ENCODE assay signal across 25 cellular contexts in the genomic region with DNA sequence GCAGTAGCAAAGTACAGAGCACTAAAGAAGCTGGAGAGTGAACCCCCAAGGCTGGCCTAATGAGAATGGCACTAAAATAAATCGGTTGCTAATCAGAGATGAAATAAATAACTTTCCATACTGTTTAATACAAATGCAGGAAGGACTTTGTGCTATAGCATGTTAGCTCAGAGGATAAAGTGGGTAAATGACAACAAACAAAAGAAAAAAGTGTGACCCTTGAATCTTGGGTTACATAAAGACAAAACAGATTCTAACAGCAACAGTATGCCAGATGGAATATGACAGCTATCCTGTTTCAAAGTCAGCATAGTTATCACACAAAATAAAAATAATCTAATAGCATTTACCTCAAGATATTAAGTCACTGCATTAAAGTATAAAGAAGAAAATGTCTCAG.
A peak's percentile ranks its signal among the peaks of the same experiment; 100 is the strongest.
DNase-seq lines count a peak whose midpoint lies in the region; ATAC-seq, FAIRE-seq and TF ChIP-seq lines count a peak whose summit lies in the region.
"Had no signal": no experiment of that assay in that cellular context is flagged by ENCODE, and none has a peak within 500 bp of the region (broad histone marks: within the 10 kb centered on the region; RNA-seq: fewer than 3 reads in every experiment).

No MANE protein-coding gene starts in this region.

- ATAC-seq in HepG2 (peak; percentile 73), right lobe of liver (no peak)

- peak overlapping the region; percentile 49 for H3K4me2 ChIP-seq in HepG2 (ENCODE audit: low read depth, low read length)
- peak overlapping the region; percentile 17 for H3K4me2 ChIP-seq in hepatocyte
- H3K4me2 ChIP-seq: BLaER1 had no signal

- H3K27ac ChIP-seq in HepG2 (ENCODE audit: extremely low read length, insufficient read depth, low read length) (no peak overlapping the region), right lobe of liver (no peak overlapping the region), hepatocyte (peak overlapping the region; percentile 3)
- H3K27ac ChIP-seq: BLaER1 had no signal

- TF ChIP-seq EP300 in HepG2 (IDR thresholded peaks at IDR 0.05; ENCODE audit: low read depth in 2 of 2, low read length in 2 of 2) (no peak; a peak in 1 of 4 replicates), HepG2 (CRISPR knock-in tag; IDR thresholded peaks at IDR 0.05; ENCODE audit: borderline replicate concordance) (no peak)

- no TSS peak for BruUV-seq in HepG2 (replicated peaks; lab: Mats Ljungman, UMichigan)

- H2AFZ ChIP-seq in HepG2 (ENCODE audit: low read length), result no peak overlapping the region
- H2AFZ ChIP-seq in hepatocyte, result no peak overlapping the region

- CTCF ChIA-PET in HepG2 (lab: Yijun Ruan, JAX; ENCODE audit: low intra/inter-chr PET ratio, low total read pairs), result no interaction called here

- H3K4me3 ChIP-seq in HepG2 (replicated peaks in 1 of 3; ENCODE audit: insufficient read depth in 1 of 3, low read depth in 2 of 3, low read length in 3 of 3) (no peak overlapping the region), right lobe of liver (no peak overlapping the region), hepatocyte (no peak overlapping the region)
- H3K4me3 ChIP-seq: BLaER1 had no signal

- H3K36me3 Mint-ChIP-seq in HFFc6 (ENCODE audit: low read depth), result no peaks in the 10 kb centered on the region
- H3K36me3 Mint-ChIP-seq: CD14-positive monocyte; CD4-positive, alpha-beta memory T cell; CD4-positive, CD25-positive, alpha-beta regulatory T cell; CD8-positive, alpha-beta memory T cell had no signal

- H3K9me2 ChIP-seq in hepatocyte (replicated peaks; ENCODE audit: insufficient read depth), result no peaks in the 10 kb centered on the region

- peaks cover 21% of the 10 kb centered on the region for H3K4me1 ChIP-seq in HepG2 (ENCODE audit: insufficient read depth, low read length)
- H3K4me1 ChIP-seq in right lobe of liver, result no peaks in the 10 kb centered on the region
- peaks cover 10% of the 10 kb centered on the region for H3K4me1 ChIP-seq in hepatocyte (ENCODE audit: insufficient read depth)
- H3K4me1 ChIP-seq: BE2C had no signal

- intact Hi-C loops in HepG2 (cut with micrococcal nuclease; ENCODE audit: unreplicated experiment) (no loop called here), right lobe of liver (cut with DNase I) (no loop called here)

- H3K4me1 Mint-ChIP-seq in HFFc6 (ENCODE audit: low read depth), result no peaks in the 10 kb centered on the region
- H3K4me1 Mint-ChIP-seq: CD14-positive monocyte; CD4-positive, alpha-beta memory T cell; CD4-positive, CD25-positive, alpha-beta regulatory T cell; CD8-positive, alpha-beta memory T cell had no signal

- POLR2A ChIA-PET in HepG2 (lab: Yijun Ruan, JAX), result no interaction called here

- H3K27me3 ChIP-seq in HepG2 (ENCODE audit: control insufficient read depth in 1 of 2, insufficient read depth in 2 of 2, low read length in 2 of 2), result no peaks in the 10 kb centered on the region
- no peaks in the 10 kb centered on the region for H3K27me3 ChIP-seq in right lobe of liver
- no peaks in the 10 kb centered on the region for H3K27me3 ChIP-seq in hepatocyte
- H3K27me3 ChIP-seq: BE2C, BLaER1 had no signal

- H3K4me3 Mint-ChIP-seq in HFFc6, result no peak overlapping the region
- H3K4me3 Mint-ChIP-seq: CD14-positive monocyte; CD4-positive, alpha-beta memory T cell; CD4-positive, CD25-positive, alpha-beta regulatory T cell; CD8-positive, alpha-beta memory T cell had no signal

- TF ChIP-seq CTCF in HepG2 (CRISPR knock-in tag; IDR thresholded peaks at IDR 0.05), result no peak
- no peak for TF ChIP-seq CTCF in right lobe of liver (IDR thresholded peaks at IDR 0.05)
- no peak for TF ChIP-seq CTCF in hepatocyte (IDR thresholded peaks at IDR 0.05; ENCODE audit: poor library complexity)
- TF ChIP-seq CTCF in HFFc6 (IDR thresholded peaks at IDR 0.05), result no peak

- FAIRE-seq in HepG2 (lab: Jason Lieb, UNC), result peak; percentile 28
- FAIRE-seq: A204.1, G401.6, GM12891, GM19239 had no signal

- H3K79me2 ChIP-seq in HepG2 (ENCODE audit: insufficient read depth, low read length) (no peaks in the 10 kb centered on the region), hepatocyte (no peaks in the 10 kb centered on the region)

- peaks cover 5% of the 10 kb centered on the region; the same call in 1 of the 2 replicates for H3K9me3 Mint-ChIP-seq in HFFc6

- no peaks in the 10 kb centered on the region for H4K20me1 ChIP-seq in HepG2 (ENCODE audit: insufficient read depth, low read length)
- no peaks in the 10 kb centered on the region for H4K20me1 ChIP-seq in hepatocyte (ENCODE audit: insufficient read depth, poor library complexity, severe bottlenecking)
- H4K20me1 ChIP-seq: BLaER1 had no signal

- no peaks in the 10 kb centered on the region for H3K9me3 ChIP-seq in HepG2 (ENCODE audit: low read length)
- H3K9me3 ChIP-seq in right lobe of liver, result no peaks in the 10 kb centered on the region
- no peaks in the 10 kb centered on the region for H3K9me3 ChIP-seq in hepatocyte (ENCODE audit: low read depth)
- H3K9me3 ChIP-seq: BE2C, BLaER1 had no signal

- no peak for TF ChIP-seq POLR2A in HepG2 (IDR thresholded peaks at IDR 0.05; ENCODE audit: insufficient read depth in 1 of 2, low read depth in 2 of 2, low read length in 2 of 2)
- no peak for TF ChIP-seq POLR2A in right lobe of liver (IDR thresholded peaks at IDR 0.05)

- H3K27ac Mint-ChIP-seq in HFFc6, result no peak overlapping the region
- H3K27ac Mint-ChIP-seq: CD14-positive monocyte; CD4-positive, alpha-beta memory T cell; CD4-positive, CD25-positive, alpha-beta regulatory T cell; CD8-positive, alpha-beta memory T cell had no signal

- H3K27me3 Mint-ChIP-seq in HFFc6 (ENCODE audit: insufficient read depth), result no peaks in the 10 kb centered on the region
- H3K27me3 Mint-ChIP-seq: CD4-positive, alpha-beta memory T cell; CD4-positive, CD25-positive, alpha-beta regulatory T cell; CD8-positive, alpha-beta memory T cell had no signal

- no peaks in the 10 kb centered on the region for H3K36me3 ChIP-seq in HepG2 (replicated peaks in 1 of 2; ENCODE audit: control insufficient read depth in 1 of 2, insufficient read depth in 2 of 2, low read length in 2 of 2)
- no peaks in the 10 kb centered on the region for H3K36me3 ChIP-seq in right lobe of liver
- H3K36me3 ChIP-seq in hepatocyte (replicated peaks; ENCODE audit: insufficient read depth, low read depth), result no peaks in the 10 kb centered on the region
- H3K36me3 ChIP-seq: BE2C, BLaER1 had no signal

- WGBS in HepG2 (ENCODE audit: low lambda C conversion rate), result 44% methylated on average over 1 of the region's 1 CpG
- 56% methylated on average over 1 of the region's 1 CpG for WGBS in right lobe of liver (ENCODE audit: insufficient coverage, low coverage, low lambda C conversion rate, missing lambda C conversion rate)
- WGBS in hepatocyte (ENCODE audit: low lambda C conversion rate, missing lambda C conversion rate), result 50% methylated on average over 1 of the region's 1 CpG

- in situ Hi-C loops in HepG2 (cut with HindIII; ENCODE audit: extremely low pct_ligation_motif_present, low pct_unique_long_range_greater_than_20kb), result no loop called here

- no peak overlapping the region for H3K9ac ChIP-seq in HepG2 (ENCODE audit: insufficient read depth, low read depth, low read length)
- H3K9ac ChIP-seq: BLaER1 had no signal

- TF ChIP-seq RAD21 in HepG2 (CRISPR knock-in tag; IDR thresholded peaks at IDR 0.05), result no peak

- DNase-seq in HepG2 (ENCODE audit: low spot score), result no peak
- no peak for DNase-seq in right lobe of liver
- DNase-seq in NCI-H2171 (lab: John Stamatoyannopoulos, UW), result peak; percentile 39
- DNase-seq in NCI-H69 (lab: John Stamatoyannopoulos, UW), result peak; percentile 18
- DNase-seq in hepatocyte (ENCODE audit: low spot score), result no peak
- no peak for DNase-seq in stimulated activated CD4-positive, alpha-beta T cell treated with anti-CD3 and anti-CD28 coated beads, Interleukin-4, amount 100 ng/mL, for 1 hour
- DNase-seq in NCI-H2227 treated with DMSO at 0.1 percent for 48 hours (lab: John Stamatoyannopoulos, UW), result no peak
- DNase-seq in HFFc6, result no peak
- DNase-seq: 8988T; ACHN; BE2C; C1 segment of cervical spinal cord; Calu3; CD4-positive, alpha-beta memory T cell; CD4-positive, CD25-positive, alpha-beta regulatory T cell; CD8-positive, alpha-beta memory T cell; COR-L47; DMS79 treated with DMSO at 0.1 percent for 48 hours; GF-D8 had no signal

TF ChIP-seq in HepG2, 621 proteins besides CTCF, POLR2A, EP300 and RAD21 (continues in another document):
- no peak for TF ChIP-seq ZNF230 (CRISPR knock-in tag; IDR thresholded peaks at IDR 0.05)
- no peak for TF ChIP-seq ZNF776 (CRISPR knock-in tag; IDR thresholded peaks at IDR 0.05)
- no peak for TF ChIP-seq TBX2 (CRISPR knock-in tag; IDR thresholded peaks at IDR 0.05; ENCODE audit: borderline replicate concordance)
- TF ChIP-seq MAFF (IDR thresholded peaks at IDR 0.05; ENCODE audit: low read depth, low read length), result no peak
- TF ChIP-seq ERF (CRISPR knock-in tag; IDR thresholded peaks at IDR 0.05), result no peak
- TF ChIP-seq, protein P1, sequence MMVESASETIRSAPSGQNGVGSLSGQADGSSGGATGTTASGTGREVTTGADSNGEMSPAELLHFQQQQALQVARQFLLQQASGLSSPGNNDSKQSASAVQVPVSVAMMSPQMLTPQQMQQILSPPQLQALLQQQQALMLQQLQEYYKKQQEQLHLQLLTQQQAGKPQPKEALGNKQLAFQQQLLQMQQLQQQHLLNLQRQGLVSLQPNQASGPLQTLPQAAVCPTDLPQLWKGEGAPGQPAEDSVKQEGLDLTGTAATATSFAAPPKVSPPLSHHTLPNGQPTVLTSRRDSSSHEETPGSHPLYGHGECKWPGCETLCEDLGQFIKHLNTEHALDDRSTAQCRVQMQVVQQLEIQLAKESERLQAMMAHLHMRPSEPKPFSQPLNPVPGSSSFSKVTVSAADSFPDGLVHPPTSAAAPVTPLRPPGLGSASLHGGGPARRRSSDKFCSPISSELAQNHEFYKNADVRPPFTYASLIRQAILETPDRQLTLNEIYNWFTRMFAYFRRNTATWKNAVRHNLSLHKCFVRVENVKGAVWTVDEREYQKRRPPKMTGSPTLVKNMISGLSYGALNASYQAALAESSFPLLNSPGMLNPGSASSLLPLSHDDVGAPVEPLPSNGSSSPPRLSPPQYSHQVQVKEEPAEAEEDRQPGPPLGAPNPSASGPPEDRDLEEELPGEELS (CRISPR knock-in tag; IDR thresholded peaks at IDR 0.05), result 0 out of 2 replicates have a peak, but pooled peaks have one; percentile 34
- TF ChIP-seq TAF15 (IDR thresholded peaks at IDR 0.05; ENCODE audit: low read depth, low read length, poor library complexity, severe bottlenecking), result no peak

Comparison
In these comparisons a context has a peak if more than half of its experiments do, and no peak if none do; other contexts are left out.
1. DNase-seq: peak in NCI-H2171 (single experiment) and NCI-H69 (single experiment); none in HepG2 (single experiment), right lobe of liver (0 of 3), hepatocyte (single experiment), stimulated activated CD4-positive, alpha-beta T cell treated with anti-CD3 and anti-CD28 coated beads, Interleukin-4, amount 100 ng/mL, for 1 hour (single experiment), NCI-H2227 treated with DMSO at 0.1 percent for 48 hours (single experiment) and HFFc6 (single experiment).